ENCODE assay signal across 7 cellular contexts in the genomic region with DNA sequence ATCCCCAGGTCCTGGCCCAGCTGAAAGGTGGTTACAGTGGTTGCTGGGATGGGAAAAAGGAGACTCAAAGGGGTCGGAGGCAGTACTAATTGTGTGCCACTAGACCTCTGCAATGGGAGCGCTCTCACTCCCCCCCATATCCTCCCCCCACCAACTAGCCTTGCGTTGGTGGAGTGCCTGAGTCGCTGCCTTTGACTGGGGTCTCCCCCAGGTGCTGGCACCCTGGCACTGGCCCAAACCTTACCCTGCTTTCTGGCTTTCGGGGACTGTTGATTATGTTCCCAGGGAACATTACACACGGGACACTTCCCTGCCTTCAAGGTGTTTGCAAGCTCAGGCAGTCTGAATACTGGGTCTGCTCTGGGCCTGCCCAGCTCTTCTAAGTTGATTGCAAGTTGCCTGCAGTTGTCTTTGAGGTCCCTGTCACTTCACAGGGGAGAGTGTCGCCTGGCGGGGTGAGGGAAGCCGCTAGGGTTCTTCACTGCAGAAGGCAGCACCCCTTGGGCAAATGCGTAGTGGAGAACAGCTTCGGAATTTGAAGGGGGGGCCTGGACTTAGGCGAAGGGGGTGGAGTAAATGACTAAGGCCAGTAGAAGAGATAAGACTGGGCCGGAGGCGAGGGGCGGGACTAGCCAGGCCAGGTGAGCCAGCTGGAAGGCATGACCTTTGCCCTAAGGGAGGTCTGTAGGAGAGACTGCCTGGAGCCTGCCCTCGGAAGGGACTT.
DNase-seq lines count a peak whose midpoint lies in the region; ATAC-seq and TF ChIP-seq lines count a peak whose summit lies in the region.

No MANE protein-coding gene starts in this region.

- intact Hi-C loops in activated CD8-positive, alpha-beta T cell treated with anti-CD3 and anti-CD28 coated beads for 36 hours (cut with micrococcal nuclease), result loop anchor here (5.0 kb wide), 1 partner anchor 172 kb away; no protein-coding TSS in a partner anchor

- no peak for TF ChIP-seq CTCF in activated CD8-positive, alpha-beta T cell treated with anti-CD3 and anti-CD28 coated beads for 36 hours (IDR thresholded peaks at IDR 0.05)
- no peak for TF ChIP-seq CTCF in smooth muscle cell (IDR thresholded peaks at IDR 0.05; ENCODE audit: borderline replicate concordance, insufficient read depth, poor library complexity, severe bottlenecking)

- H2AFZ ChIP-seq in smooth muscle cell (ENCODE audit: low read depth), result no peak overlapping the region

- peak overlapping the region; percentile 97 for H3K27ac Mint-ChIP-seq in activated CD8-positive, alpha-beta T cell treated with anti-CD3 and anti-CD28 coated beads for 36 hours

- no peak for ATAC-seq in activated CD8-positive, alpha-beta T cell treated with anti-CD3 and anti-CD28 coated beads for 36 hours

- H3K79me2 ChIP-seq in smooth muscle cell (ENCODE audit: low read depth), result no peaks in the 10 kb centered on the region

- H3K9ac ChIP-seq in HUES64 (ENCODE audit: low read depth, low read length) (peak overlapping the region; percentile 9; the same call in 1 of the 2 replicates), smooth muscle cell (ENCODE audit: low read depth) (no peak overlapping the region)

- peaks cover 3% of the 10 kb centered on the region for H3F3A ChIP-seq in smooth muscle cell (ENCODE audit: low read depth)

- H3K36me3 Mint-ChIP-seq in activated CD8-positive, alpha-beta T cell treated with anti-CD3 and anti-CD28 coated beads for 36 hours (ENCODE audit: low read depth), result peaks cover 5% of the 10 kb centered on the region

- CTCF ChIA-PET in activated CD8-positive, alpha-beta T cell treated with anti-CD3 and anti-CD28 coated beads for 36 hours (lab: Charles Lee), result interaction anchor here (0.6 to 8.1 kb wide), 2 partner anchors 21 to 262 kb away, joined by 4 to 79 read pairs; no protein-coding TSS in a partner anchor

- H3K4me1 ChIP-seq in HUES64 (ENCODE audit: insufficient read depth, low read length) (peaks cover 23% of the 10 kb centered on the region), smooth muscle cell (ENCODE audit: low read depth) (peaks cover 11% of the 10 kb centered on the region)

- POLR2A ChIA-PET in activated CD8-positive, alpha-beta T cell treated with anti-CD3 and anti-CD28 coated beads for 36 hours (lab: Charles Lee), result interaction anchor here (1.0 to 9.8 kb wide), 6 partner anchors 10 to 35 kb away, joined by 3 to 175 read pairs (median 6); no protein-coding TSS in a partner anchor

- H3K9me3 ChIP-seq in HUES64 (ENCODE audit: insufficient read depth, low read depth, low read length) (no peaks in the 10 kb centered on the region), smooth muscle cell (replicated peaks; ENCODE audit: low read depth) (no peaks in the 10 kb centered on the region)

- no peaks in the 10 kb centered on the region for H3K27me3 Mint-ChIP-seq in activated CD8-positive, alpha-beta T cell treated with anti-CD3 and anti-CD28 coated beads for 36 hours

- 34% methylated on average over 16 of the region's 16 CpGs for WGBS in HUES64
- WGBS in smooth muscle cell (ENCODE audit: low lambda C conversion rate), result 27% methylated on average over 16 of the region's 16 CpGs

- H3K27me3 ChIP-seq in HUES64 (ENCODE audit: insufficient read depth, low read length) (peaks cover 14% of the 10 kb centered on the region), smooth muscle cell (ENCODE audit: low read depth) (peaks cover 30% of the 10 kb centered on the region)

- H3K27ac ChIP-seq in HUES64 (ENCODE audit: low read depth, low read length), result peak overlapping the region; percentile 24; the same call in 1 of the 2 replicates
- no peak overlapping the region for H3K27ac ChIP-seq in smooth muscle cell (ENCODE audit: low read depth)

- H3K9me3 Mint-ChIP-seq in activated CD8-positive, alpha-beta T cell treated with anti-CD3 and anti-CD28 coated beads for 36 hours, result no peaks in the 10 kb centered on the region

- H3K4me1 Mint-ChIP-seq in activated CD8-positive, alpha-beta T cell treated with anti-CD3 and anti-CD28 coated beads for 36 hours (ENCODE audit: low read depth), result peaks cover 66% of the 10 kb centered on the region

- H4K20me1 ChIP-seq in smooth muscle cell (ENCODE audit: low read depth), result peaks cover 18% of the 10 kb centered on the region

- H3K36me3 ChIP-seq in HUES64 (ENCODE audit: insufficient read depth, low read length), result no peaks in the 10 kb centered on the region
- no peaks in the 10 kb centered on the region for H3K36me3 ChIP-seq in smooth muscle cell (ENCODE audit: low read depth)

- H3K4me3 Mint-ChIP-seq in activated CD8-positive, alpha-beta T cell treated with anti-CD3 and anti-CD28 coated beads for 36 hours, result peak overlapping the region; percentile 92

- peak overlapping the region; percentile 8 for H3K4me2 ChIP-seq in smooth muscle cell

- H3K4me3 ChIP-seq in HUES64 (ENCODE audit: low read length) (peak overlapping the region; percentile 72), smooth muscle cell (peak overlapping the region; percentile 64)

- DNase-seq in activated CD8-positive, alpha-beta T cell treated with anti-CD3 and anti-CD28 coated beads for 36 hours, result peak; percentile 55
- DNase-seq in iPS-NIHi11 (ENCODE audit: low spot score), result peak; percentile 72
- no peak for DNase-seq in smooth muscle cell (lab: John Stamatoyannopoulos, UW; ENCODE audit: unreplicated experiment)
- no peak for DNase-seq in NCI-H2227 treated with DMSO at 0.1 percent for 48 hours (lab: John Stamatoyannopoulos, UW)
- DNase-seq in GOT3 (lab: John Stamatoyannopoulos, UW), result no peak
- no peak for DNase-seq in A172 (ENCODE audit: low spot score)

Comparison
In these comparisons a context has a peak if more than half of its experiments do, and no peak if none do; other contexts are left out.
1. DNase-seq: peak in activated CD8-positive, alpha-beta T cell treated with anti-CD3 and anti-CD28 coated beads for 36 hours (single experiment) and iPS-NIHi11 (single experiment); none in smooth muscle cell (single experiment), NCI-H2227 treated with DMSO at 0.1 percent for 48 hours (single experiment), GOT3 (single experiment) and A172 (single experiment).